ENCODE assay signal across 1 cellular context in genomic region chr1:18811733-18812132, GRCh38.
TF ChIP-seq lines count a peak whose summit lies in the region.

No MANE protein-coding gene starts in this region.

TF ChIP-seq in HepG2, 621 proteins besides CTCF, POLR2A, EP300 and RAD21:
- peak; percentile 63 for TF ChIP-seq ZNF629 (CRISPR knock-in tag; conservative IDR thresholded peaks at IDR 0.05)
- no peak for TF ChIP-seq THAP7 (CRISPR knock-in tag; IDR thresholded peaks at IDR 0.05)
- TF ChIP-seq TRIM22 (IDR thresholded peaks at IDR 0.05) = no peak
